Comparison of ENCODE assay signal across 21 cellular contexts in genomic region chr4:128639586-128640270, GRCh38.
DNase-seq lines count a peak whose midpoint lies in the region; ATAC-seq and TF ChIP-seq lines count a peak whose summit lies in the region.
"Had no signal": no experiment of that assay in that cellular context is flagged by ENCODE, and none has a peak within 500 bp of the region (broad histone marks: within the 10 kb centered on the region; RNA-seq: fewer than 3 reads in every experiment).

No MANE protein-coding gene starts in this region.

- CTCF ChIA-PET in MCF 10A (lab: Yijun Ruan, JAX): no interaction called here

- no peak overlapping the region for H3K27ac Mint-ChIP-seq in MCF 10A (ENCODE audit: low read depth, unreplicated experiment)
- H3K27ac Mint-ChIP-seq: activated CD8-positive, alpha-beta T cell treated with anti-CD3 and anti-CD28 coated beads for 36 hours; activated T-helper 2 cell treated with anti-CD3 and anti-CD28 coated beads, Interferon-gamma antibody, Interleukin-2, Interleukin-4, amounts not matched to agents 10 μg/mL and 5 μg/mL and 100 μg/mL, durations not matched to agents 14 hours and 24 hours and 36 hours; CD4-positive, alpha-beta T cell; memory B cell; stimulated activated naive CD8-positive, alpha-beta T cell treated with anti-CD3 and anti-CD28 coated beads, Interleukin-15, Interleukin-2, amounts not matched to agents 100 ng/mL and 50 ng/mL, for 24 hours had no signal

- peaks cover 6% of the 10 kb centered on the region for H3K4me1 Mint-ChIP-seq in MCF 10A (ENCODE audit: insufficient read depth, unreplicated experiment)
- H3K4me1 Mint-ChIP-seq: memory B cell had no signal

- no peak for TF ChIP-seq CTCF in breast epithelium (IDR thresholded peaks at IDR 0.05)
- no peak for TF ChIP-seq CTCF in MCF 10A (IDR thresholded peaks at IDR 0.05; ENCODE audit: unreplicated experiment)
- no peak for TF ChIP-seq CTCF in vagina (IDR thresholded peaks at IDR 0.05)

- no peak overlapping the region for H3K4me3 ChIP-seq in breast epithelium
- H3K4me3 ChIP-seq in vagina: no peak overlapping the region

- BruUV-seq in MCF 10A (replicated peaks; lab: Mats Ljungman, UMichigan): no TSS peak

- intact Hi-C loops in breast epithelium (cut with DNase I; ENCODE audit: low total_unique reads): no loop called here
- intact Hi-C loops in MCF 10A (cut with micrococcal nuclease): loop anchor here (5.0 kb wide), 1 partner anchor 187 kb away; no protein-coding TSS in a partner anchor
- intact Hi-C loops in vagina (cut with DNase I): loop anchor here (2.0 kb wide), 1 partner anchor 17 kb away; no protein-coding TSS in a partner anchor

- H3K27ac ChIP-seq in breast epithelium (peak overlapping the region; percentile 47 to 80), vagina (peak overlapping the region; percentile 46)
- H3K27ac ChIP-seq: 22Rv1, neutrophil had no signal

- TF ChIP-seq POLR2A in breast epithelium (IDR thresholded peaks at IDR 0.05) (no peak), vagina (IDR thresholded peaks at IDR 0.05) (no peak)

- H3K27me3 Mint-ChIP-seq in MCF 10A (ENCODE audit: insufficient read depth, unreplicated experiment): no peaks in the 10 kb centered on the region
- H3K27me3 Mint-ChIP-seq: CD4-positive, alpha-beta T cell; memory B cell had no signal

- H3K4me3 Mint-ChIP-seq in MCF 10A (ENCODE audit: unreplicated experiment): no peak overlapping the region
- H3K4me3 Mint-ChIP-seq: activated CD8-positive, alpha-beta T cell treated with anti-CD3 and anti-CD28 coated beads for 36 hours; CD4-positive, alpha-beta T cell; memory B cell; stimulated activated naive CD8-positive, alpha-beta T cell treated with anti-CD3 and anti-CD28 coated beads, Interleukin-15, Interleukin-2, amounts not matched to agents 100 ng/mL and 50 ng/mL, for 24 hours had no signal

- no peak for ATAC-seq in HG03139 (IDR thresholded peaks at IDR 0.05; ENCODE audit: unreplicated experiment)
- ATAC-seq: activated CD8-positive, alpha-beta T cell treated with anti-CD3 and anti-CD28 coated beads for 36 hours; Panc1 had no signal

- H3K36me3 ChIP-seq in breast epithelium: no peaks in the 10 kb centered on the region
- no peaks in the 10 kb centered on the region for H3K36me3 ChIP-seq in vagina
- H3K36me3 ChIP-seq: neutrophil had no signal

- POLR2A ChIA-PET in MCF 10A (lab: Yijun Ruan, JAX): no interaction called here

- H3K9me3 ChIP-seq in breast epithelium: no peaks in the 10 kb centered on the region
- H3K9me3 ChIP-seq in vagina: no peaks in the 10 kb centered on the region
- H3K9me3 ChIP-seq: neutrophil had no signal

- H3K4me1 ChIP-seq in breast epithelium (no peaks in the 10 kb centered on the region), vagina (peaks cover 9% of the 10 kb centered on the region)

- DNase-seq in breast epithelium (ENCODE audit: low spot score in 2 of 2) (no peak), MCF 10A (ENCODE audit: unreplicated experiment) (no peak), fibroblast of peridontal ligament (ENCODE audit: extremely low read depth) (peak; percentile 57), midbrain (lab: John Stamatoyannopoulos, UW) (peak; percentile 14), vagina (ENCODE audit: extremely low spot score in 2 of 2) (no peak), HCEC 1CT (no peak), germinal center (ENCODE audit: low spot score) (no peak)
- DNase-seq: activated CD8-positive, alpha-beta T cell treated with anti-CD3 and anti-CD28 coated beads for 36 hours; aorta; CD4-positive, alpha-beta T cell; DND-41; NCI-H1694 treated with DMSO at 0.1 percent for 48 hours; NCI-H69; small intestine had no signal

- no peaks in the 10 kb centered on the region for H3K27me3 ChIP-seq in breast epithelium
- no peaks in the 10 kb centered on the region for H3K27me3 ChIP-seq in vagina

- H3K9me3 Mint-ChIP-seq in MCF 10A (ENCODE audit: unreplicated experiment): peaks cover 8% of the 10 kb centered on the region
- H3K9me3 Mint-ChIP-seq: activated CD8-positive, alpha-beta T cell treated with anti-CD3 and anti-CD28 coated beads for 36 hours; activated T-helper 2 cell treated with anti-CD3 and anti-CD28 coated beads, Interferon-gamma antibody, Interleukin-2, Interleukin-4, amounts not matched to agents 10 μg/mL and 5 μg/mL and 100 μg/mL, durations not matched to agents 14 hours and 24 hours and 36 hours; CD4-positive, alpha-beta T cell; memory B cell had no signal

- H3K36me3 Mint-ChIP-seq in MCF 10A (ENCODE audit: insufficient read depth, unreplicated experiment): no peaks in the 10 kb centered on the region
- H3K36me3 Mint-ChIP-seq: memory B cell had no signal

Comparison
In these comparisons a context has a peak if more than half of its experiments do, and no peak if none do; other contexts are left out.
1. DNase-seq: peak in fibroblast of peridontal ligament (single experiment) and midbrain (single experiment); none in breast epithelium (0 of 2), MCF 10A (single experiment), vagina (0 of 2), HCEC 1CT (single experiment) and germinal center (single experiment).